28 cellular contexts compared by ENCODE assay signal in the genomic region with DNA sequence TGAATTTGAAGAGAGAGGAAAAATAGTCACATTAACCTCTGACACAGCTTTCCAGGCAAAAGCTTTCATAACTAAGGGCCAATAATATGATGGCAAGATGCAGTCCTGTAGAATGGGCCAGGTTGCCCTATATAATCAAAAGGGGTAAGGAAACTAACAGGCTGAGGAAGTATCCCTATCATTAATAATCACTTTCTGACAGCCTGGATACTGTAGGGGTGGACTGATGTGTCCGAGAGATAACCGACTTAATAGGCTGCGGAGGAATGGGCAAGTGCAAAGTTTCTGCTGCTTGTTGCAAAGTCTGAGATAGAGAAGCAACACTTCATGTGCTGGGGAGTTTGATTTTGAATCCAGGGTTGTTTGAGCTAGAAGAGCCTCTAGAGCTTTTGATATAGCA.
"Had no signal": no experiment of that assay in that cellular context is flagged by ENCODE, and none has a peak within 500 bp of the region (broad histone marks: within the 10 kb centered on the region; RNA-seq: fewer than 3 reads in every experiment).

No MANE protein-coding gene starts in this region.

- H3K27ac ChIP-seq: ascending aorta, cardiac muscle cell, colonic mucosa, VCaP had no signal

- ATAC-seq: activated CD8-positive, alpha-beta T cell treated with anti-CD3 and anti-CD28 coated beads for 36 hours; activated naive CD8-positive, alpha-beta T cell treated with anti-CD3 and anti-CD28 coated beads, Interleukin-2, amount 50 U/mL, for 24 hours had no signal

- DNase-seq: activated B cell treated with CpG ODN at 0.5 μM for 24 hours; activated CD4-positive, alpha-beta memory T cell treated with anti-CD3 and anti-CD28 coated beads for 36 hours; activated CD4-positive, alpha-beta T cell treated with anti-CD3 and anti-CD28 coated beads for 4 hours; activated CD4-positive, alpha-beta T cell treated with anti-CD3 and anti-CD28 coated beads, Interleukin-2, amount 10 ng/mL, durations not matched to agents 24 days and 14 days; activated CD4-positive, alpha-beta T cell treated with anti-CD3 and anti-CD28 coated beads, Interleukin-2, amount 50 U/mL, for 1 hour; activated CD4-positive, alpha-beta T cell treated with anti-CD3 and anti-CD28 coated beads, Interleukin-2, amount 50 U/mL, for 4 hours; activated CD4-positive, CD25-positive, alpha-beta regulatory T cell treated with anti-CD3 and anti-CD28 coated beads, Interleukin-2, amount 50 U/mL, for 72 hours; activated CD8-positive, alpha-beta memory T cell treated with anti-CD3 and anti-CD28 coated beads, Interleukin-2, amount 50 U/mL, for 4 hours; activated CD8-positive, alpha-beta T cell treated with anti-CD3 and anti-CD28 coated beads for 36 hours; activated effector memory CD4-positive, alpha-beta T cell treated with Interleukin-2 at 50 U/mL for 16 hours; activated gamma-delta T cell; activated naive CD4-positive, alpha-beta T cell treated with anti-CD3 and anti-CD28 coated beads, Interleukin-2, amount 10 ng/mL, durations not matched to agents 7 days and 5 days; activated naive CD4-positive, alpha-beta T cell treated with Interleukin-2 at 50 U/mL for 16 hours; activated naive CD8-positive, alpha-beta T cell treated with anti-CD3 and anti-CD28 coated beads, Interleukin-2, amount 10 ng/mL, durations not matched to agents 7 days and 5 days; activated naive CD8-positive, alpha-beta T cell treated with anti-CD3 and anti-CD28 coated beads, Interleukin-2, amount 50 U/mL, for 24 hours; activated T-cell treated with anti-CD3 and anti-CD28 coated beads, Interleukin-2, amount 50 U/mL, for 24 hours; activated T-cell treated with anti-CD3 and anti-CD28 coated beads, Interleukin-2, amount 50 U/mL, for 48 hours; amygdala; anterior cingulate cortex; caudate nucleus; cerebellar nuclear complex; colonic mucosa; T-helper 1 cell; T-helper 2 cell; T-helper 9 cell had no signal

- H3K27me3 ChIP-seq: ascending aorta, cardiac muscle cell, colonic mucosa had no signal

- H3K4me1 ChIP-seq: ascending aorta, colonic mucosa had no signal

- H3K36me3 ChIP-seq: ascending aorta, cardiac muscle cell, colonic mucosa had no signal

- H3K9me3 ChIP-seq: ascending aorta, colonic mucosa had no signal

- H3K4me3 ChIP-seq: ascending aorta, cardiac muscle cell, colonic mucosa had no signal
